ENCODE assay signal across 21 cellular contexts in the genomic region with DNA sequence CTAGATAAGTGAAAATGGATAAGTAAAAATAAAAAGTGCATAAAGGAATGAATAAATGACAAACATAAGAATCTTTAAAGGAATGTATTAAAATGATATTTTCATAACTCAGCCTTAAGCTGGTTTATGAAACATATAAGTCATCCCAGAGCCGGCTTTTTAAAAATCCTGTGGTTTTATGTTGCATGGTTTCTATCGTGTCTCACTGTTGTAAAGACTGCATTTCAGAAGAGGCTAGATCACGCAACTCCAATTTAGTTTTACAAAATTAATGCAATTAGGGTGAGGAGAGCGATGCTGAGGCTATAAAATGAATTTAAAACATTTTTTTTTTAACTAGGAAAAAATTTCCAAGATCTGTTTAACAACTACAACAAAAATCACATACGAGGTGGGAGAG.
"Had no signal": no experiment of that assay in that cellular context is flagged by ENCODE, and none has a peak within 500 bp of the region (broad histone marks: within the 10 kb centered on the region; RNA-seq: fewer than 3 reads in every experiment).

No MANE protein-coding gene starts in this region.

- DNase-seq: activated CD4-positive, alpha-beta T cell treated with anti-CD3 and anti-CD28 coated beads, Interleukin-2, amount 10 ng/mL, durations not matched to agents 24 days and 14 days; activated naive CD4-positive, alpha-beta T cell treated with anti-CD3 and anti-CD28 coated beads for 36 hours; activated T-cell treated with anti-CD3 and anti-CD28 coated beads for 4 hours; body of pancreas; dermis blood vessel endothelial cell; endodermal cell; erythroblast; foreskin melanocyte; heart left ventricle; left ventricle myocardium inferior; mesenchymal stem cell; sigmoid colon; stimulated activated CD4-positive, alpha-beta T cell treated with anti-CD3 and anti-CD28 coated beads, Interleukin-4, amount 100 ng/mL, for 1 hour; stimulated activated CD8-positive, alpha-beta memory T cell treated with anti-CD3 and anti-CD28 coated beads, Interleukin-4, amount 100 ng/mL, for 48 hours; T-helper 17 cell had no signal

- H3K27me3 Mint-ChIP-seq: activated CD4-positive, alpha-beta T cell treated with anti-CD3 and anti-CD28 coated beads, Interleukin-2, amount 10 ng/mL, durations not matched to agents 24 days and 14 days; activated T-helper 17 cell treated with anti-CD3 and anti-CD28 coated beads, Interleukin-2, amount 50 U/mL, for 72 hours; central memory CD8-positive, alpha-beta T cell; stimulated activated naive CD8-positive, alpha-beta T cell treated with anti-CD3 and anti-CD28 coated beads, Interleukin-15, Interleukin-2, amounts not matched to agents 100 ng/mL and 50 ng/mL, for 24 hours; T-helper 17 cell had no signal

- ATAC-seq: activated T-helper 17 cell treated with anti-CD3 and anti-CD28 coated beads, Interleukin-2, amount 50 U/mL, for 72 hours; body of pancreas; heart left ventricle; T-helper 17 cell; WTC11 had no signal

- H3K27ac Mint-ChIP-seq: activated CD4-positive, alpha-beta T cell treated with anti-CD3 and anti-CD28 coated beads, Interleukin-2, amount 10 ng/mL, durations not matched to agents 24 days and 14 days; activated naive CD4-positive, alpha-beta T cell treated with anti-CD3 and anti-CD28 coated beads for 36 hours; activated T-helper 17 cell treated with anti-CD3 and anti-CD28 coated beads, Interleukin-2, amount 50 U/mL, for 72 hours; nephron; stimulated activated naive CD8-positive, alpha-beta T cell treated with anti-CD3 and anti-CD28 coated beads, Interleukin-15, Interleukin-2, amounts not matched to agents 100 ng/mL and 50 ng/mL, for 24 hours; T-helper 17 cell; WTC11 had no signal

- H3K36me3 ChIP-seq: heart left ventricle, left ventricle myocardium inferior, sigmoid colon, thoracic aorta had no signal

- H3K4me1 Mint-ChIP-seq: activated CD4-positive, alpha-beta T cell treated with anti-CD3 and anti-CD28 coated beads, Interleukin-2, amount 10 ng/mL, durations not matched to agents 24 days and 14 days; activated T-helper 17 cell treated with anti-CD3 and anti-CD28 coated beads, Interleukin-2, amount 50 U/mL, for 72 hours; central memory CD8-positive, alpha-beta T cell; endodermal cell; nephron; T-helper 17 cell; WTC11 had no signal

- H3K4me3 Mint-ChIP-seq: activated CD4-positive, alpha-beta T cell treated with anti-CD3 and anti-CD28 coated beads, Interleukin-2, amount 10 ng/mL, durations not matched to agents 24 days and 14 days; activated naive CD4-positive, alpha-beta T cell treated with anti-CD3 and anti-CD28 coated beads for 36 hours; activated T-helper 17 cell treated with anti-CD3 and anti-CD28 coated beads, Interleukin-2, amount 50 U/mL, for 72 hours; central memory CD8-positive, alpha-beta T cell; endodermal cell; nephron; stimulated activated naive CD8-positive, alpha-beta T cell treated with anti-CD3 and anti-CD28 coated beads, Interleukin-15, Interleukin-2, amounts not matched to agents 100 ng/mL and 50 ng/mL, for 24 hours; T-helper 17 cell; WTC11 had no signal

- H3K4me3 ChIP-seq: body of pancreas, heart left ventricle, left ventricle myocardium inferior, sigmoid colon, thoracic aorta had no signal

- H3K9me3 ChIP-seq: body of pancreas, heart left ventricle, sigmoid colon, thoracic aorta had no signal

- H3K27me3 ChIP-seq: body of pancreas, heart left ventricle, sigmoid colon had no signal

- H3K27ac ChIP-seq: body of pancreas, heart left ventricle, left ventricle myocardium inferior, sigmoid colon, thoracic aorta had no signal
